Comparison of ENCODE assay signal across 20 cellular contexts in the genomic region with DNA sequence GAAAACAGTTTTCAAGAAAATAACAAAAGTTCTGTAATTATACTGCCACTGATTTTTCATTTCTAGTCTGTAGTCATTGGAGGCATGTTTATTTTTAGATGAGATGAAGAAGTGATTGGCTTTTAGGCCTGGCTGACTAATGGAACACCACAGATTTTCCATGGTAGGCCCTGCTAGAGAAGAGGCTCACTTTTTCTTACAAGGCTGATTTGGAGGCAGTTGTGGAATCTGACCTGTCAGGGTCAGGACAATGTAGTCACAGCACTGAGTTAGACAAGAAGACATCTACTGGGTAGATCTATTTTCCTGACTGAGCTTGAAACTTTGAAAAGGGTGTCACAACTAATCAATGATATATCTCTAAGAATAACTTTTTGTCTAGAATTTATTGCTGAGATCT. TPM values are rescaled to one million over a fixed set of nuclear protein-coding genes. Genes with fewer than 3 reads are reported as not detected.
A peak's percentile ranks its signal among the peaks of the same experiment; 100 is the strongest.
DNase-seq lines count a peak whose midpoint lies in the region; ATAC-seq lines count a peak whose summit lies in the region.
"Had no signal": no experiment of that assay in that cellular context is flagged by ENCODE, and none has a peak within 500 bp of the region (broad histone marks: within the 10 kb centered on the region; RNA-seq: fewer than 3 reads in every experiment).

No MANE protein-coding gene starts in this region.

- H3K9me3 ChIP-seq in naive thymus-derived CD4-positive, alpha-beta T cell (ENCODE audit: control insufficient read depth in 2 of 3, low read length in 3 of 3), result no peaks in the 10 kb centered on the region
- H3K9me3 ChIP-seq: mucosa of descending colon, ovary, right lobe of liver, suprapubic skin had no signal

- no peaks in the 10 kb centered on the region for H3K27me3 ChIP-seq in naive thymus-derived CD4-positive, alpha-beta T cell (ENCODE audit: control insufficient read depth in 2 of 2, insufficient read depth in 2 of 2, low read length in 2 of 2)
- H3K27me3 ChIP-seq: ovary, right lobe of liver, suprapubic skin had no signal

- peaks cover 65 to 97% (median 65%) of the 10 kb centered on the region in 3 experiments for H3K36me3 ChIP-seq in naive thymus-derived CD4-positive, alpha-beta T cell (ENCODE audit: control insufficient read depth in 2 of 3, insufficient read depth in 3 of 3, low read length in 3 of 3)
- H3K36me3 ChIP-seq: ovary had no signal

- peak overlapping the region; percentile 11 for H3K27ac ChIP-seq in naive thymus-derived CD4-positive, alpha-beta T cell (ENCODE audit: low read depth, low read length)
- H3K27ac ChIP-seq: 22Rv1, ovary, right lobe of liver, suprapubic skin had no signal

- no peaks in the 10 kb centered on the region for H3K4me1 ChIP-seq in naive thymus-derived CD4-positive, alpha-beta T cell (ENCODE audit: control insufficient read depth in 2 of 2, insufficient read depth in 2 of 2, low read length in 2 of 2)

- H3K36me3 Mint-ChIP-seq in T-helper 1 cell treated with Interleukin-12 subunit alpha and Interleukin-12 subunit beta and Interleukin-4 antibody, amounts not matched to agents 30 μg/mL and 1 μg/mL, for 36 hours (ENCODE audit: low read depth), result peaks cover 84% of the 10 kb centered on the region
- peaks cover 44 to 87% (median 80%) of the 10 kb centered on the region in 5 donors for H3K36me3 Mint-ChIP-seq in naive thymus-derived CD4-positive, alpha-beta T cell

- CTCF ChIA-PET in naive thymus-derived CD4-positive, alpha-beta T cell (lab: Charles Lee), result no interaction called here

- no peak overlapping the region for H3K4me3 ChIP-seq in naive thymus-derived CD4-positive, alpha-beta T cell (ENCODE audit: low read length)
- H3K4me3 ChIP-seq: GM12878, mucosa of descending colon, ovary, right lobe of liver, suprapubic skin had no signal

- ATAC-seq in stimulated activated naive CD8-positive, alpha-beta T cell treated with anti-CD3 and anti-CD28 coated beads, Interleukin-15, Interleukin-2, amounts not matched to agents 100 U/mL and 50 U/mL, for 24 hours, result peak; percentile 83
- ATAC-seq in stimulated activated naive CD8-positive, alpha-beta T cell treated with anti-CD3 and anti-CD28 coated beads, Interleukin-15, amount 100 ng/mL, for 72 hours, result no peak
- no peak for ATAC-seq in naive thymus-derived CD4-positive, alpha-beta T cell
- ATAC-seq: GM12878, left lobe of liver, mucosa of descending colon, right lobe of liver had no signal

- H3K9me3 Mint-ChIP-seq in T-helper 1 cell treated with Interleukin-12 subunit alpha and Interleukin-12 subunit beta and Interleukin-4 antibody, amounts not matched to agents 30 μg/mL and 1 μg/mL, for 36 hours, result no peaks in the 10 kb centered on the region
- H3K9me3 Mint-ChIP-seq in stimulated activated naive CD8-positive, alpha-beta T cell treated with anti-CD3 and anti-CD28 coated beads, Interleukin-15, amount 100 ng/mL, for 72 hours, result no peaks in the 10 kb centered on the region
- no peaks in the 10 kb centered on the region for H3K9me3 Mint-ChIP-seq in naive thymus-derived CD4-positive, alpha-beta T cell

- no peak overlapping the region for H3K4me3 Mint-ChIP-seq in T-helper 1 cell treated with Interleukin-12 subunit alpha and Interleukin-12 subunit beta and Interleukin-4 antibody, amounts not matched to agents 30 μg/mL and 1 μg/mL, for 36 hours
- H3K4me3 Mint-ChIP-seq in stimulated activated naive CD8-positive, alpha-beta T cell treated with anti-CD3 and anti-CD28 coated beads, Interleukin-15, amount 100 ng/mL, for 72 hours, result no peak overlapping the region
- no peak overlapping the region for H3K4me3 Mint-ChIP-seq in naive thymus-derived CD4-positive, alpha-beta T cell

- DNase-seq in T-helper 1 cell (no peak), DMS53 (lab: John Stamatoyannopoulos, UW) (no peak), DMS114 treated with DMSO at 0.1 percent for 48 hours (lab: John Stamatoyannopoulos, UW; ENCODE audit: unreplicated experiment) (no peak), H4 (ENCODE audit: low spot score) (no peak)
- no peak for DNase-seq in stimulated activated naive CD8-positive, alpha-beta T cell treated with anti-CD3 and anti-CD28 coated beads, Interleukin-15, Interleukin-2, amounts not matched to agents 100 U/mL and 50 U/mL, for 24 hours
- no peak for DNase-seq in stimulated activated naive CD8-positive, alpha-beta T cell treated with anti-CD3 and anti-CD28 coated beads, Interleukin-15, amount 100 ng/mL, for 72 hours
- DNase-seq in naive thymus-derived CD4-positive, alpha-beta T cell, result no peak
- DNase-seq: GDM1, H7, MM.1S, mucosa of descending colon, NCI-H187 treated with DMSO at 0.1 percent for 48 hours, NCI-H345, ovary, right lobe of liver had no signal

- no peaks in the 10 kb centered on the region for H3K27me3 Mint-ChIP-seq in T-helper 1 cell treated with Interleukin-12 subunit alpha and Interleukin-12 subunit beta and Interleukin-4 antibody, amounts not matched to agents 30 μg/mL and 1 μg/mL, for 36 hours (ENCODE audit: low read depth)
- no peaks in the 10 kb centered on the region for H3K27me3 Mint-ChIP-seq in stimulated activated naive CD8-positive, alpha-beta T cell treated with anti-CD3 and anti-CD28 coated beads, Interleukin-15, amount 100 ng/mL, for 72 hours
- no peaks in the 10 kb centered on the region for H3K27me3 Mint-ChIP-seq in naive thymus-derived CD4-positive, alpha-beta T cell

- POLR2A ChIA-PET in naive thymus-derived CD4-positive, alpha-beta T cell (lab: Charles Lee), result interaction anchor here (0.5 kb wide), 1 partner anchor 67 kb away, joined by 3 read pairs; no protein-coding TSS in a partner anchor

- peaks cover 25% of the 10 kb centered on the region for H3K4me1 Mint-ChIP-seq in T-helper 1 cell treated with Interleukin-12 subunit alpha and Interleukin-12 subunit beta and Interleukin-4 antibody, amounts not matched to agents 30 μg/mL and 1 μg/mL, for 36 hours (ENCODE audit: low read depth)
- peaks cover 43% of the 10 kb centered on the region for H3K4me1 Mint-ChIP-seq in stimulated activated naive CD8-positive, alpha-beta T cell treated with anti-CD3 and anti-CD28 coated beads, Interleukin-15, amount 100 ng/mL, for 72 hours
- H3K4me1 Mint-ChIP-seq in naive thymus-derived CD4-positive, alpha-beta T cell, result peaks cover 0 to 44% (median 16%) of the 10 kb centered on the region in 7 donors

- peak overlapping the region; percentile 22 for H3K27ac Mint-ChIP-seq in T-helper 1 cell treated with Interleukin-12 subunit alpha and Interleukin-12 subunit beta and Interleukin-4 antibody, amounts not matched to agents 30 μg/mL and 1 μg/mL, for 36 hours
- peak overlapping the region in 1 of 2 donors; percentile 29 for H3K27ac Mint-ChIP-seq in stimulated activated naive CD8-positive, alpha-beta T cell treated with anti-CD3 and anti-CD28 coated beads, Interleukin-15, amount 100 ng/mL, for 72 hours
- H3K27ac Mint-ChIP-seq in naive thymus-derived CD4-positive, alpha-beta T cell, result peak overlapping the region in 8 of 9 donors; percentile 2 to 75 (median 34)

- intact Hi-C loops in naive thymus-derived CD4-positive, alpha-beta T cell (cut with micrococcal nuclease), result loop anchor here (5.0 kb wide), 3 partner anchors 33 to 137 kb away; partner anchors contain the start of genes CHMP3 (in 1 of the 2) and RNF103 (in 1 of the 2)

RNA-seq across cellular contexts. Expression of gene KDM3A, which starts 43.9 kb away (rescaled TPM):
- total RNA-seq in naive thymus-derived CD4-positive, alpha-beta T cell, result 100 to 1,000 TPM; 132 to 191 (median 169) TPM
- 10 to 100 TPM; 17.7 to 50.7 TPM for polyA plus RNA-seq in naive thymus-derived CD4-positive, alpha-beta T cell
- 8.3 and 10.8 TPM in 2 replicates for total RNA-seq in H4 (2014; rRNA removed; shearing (Covaris generic))

Comparison
In these comparisons a context has a peak if more than half of its experiments do, and no peak if none do; other contexts are left out.
1. RNA of gene KDM3A, which starts 43.9 kb away (total RNA-seq): 132 to 191 TPM in naive thymus-derived CD4-positive, alpha-beta T cell; 8.3 to 10.8 TPM in H4; every median in the first group is over 10 times any median in the second.